8 cellular contexts compared by ENCODE assay signal in the genomic region with DNA sequence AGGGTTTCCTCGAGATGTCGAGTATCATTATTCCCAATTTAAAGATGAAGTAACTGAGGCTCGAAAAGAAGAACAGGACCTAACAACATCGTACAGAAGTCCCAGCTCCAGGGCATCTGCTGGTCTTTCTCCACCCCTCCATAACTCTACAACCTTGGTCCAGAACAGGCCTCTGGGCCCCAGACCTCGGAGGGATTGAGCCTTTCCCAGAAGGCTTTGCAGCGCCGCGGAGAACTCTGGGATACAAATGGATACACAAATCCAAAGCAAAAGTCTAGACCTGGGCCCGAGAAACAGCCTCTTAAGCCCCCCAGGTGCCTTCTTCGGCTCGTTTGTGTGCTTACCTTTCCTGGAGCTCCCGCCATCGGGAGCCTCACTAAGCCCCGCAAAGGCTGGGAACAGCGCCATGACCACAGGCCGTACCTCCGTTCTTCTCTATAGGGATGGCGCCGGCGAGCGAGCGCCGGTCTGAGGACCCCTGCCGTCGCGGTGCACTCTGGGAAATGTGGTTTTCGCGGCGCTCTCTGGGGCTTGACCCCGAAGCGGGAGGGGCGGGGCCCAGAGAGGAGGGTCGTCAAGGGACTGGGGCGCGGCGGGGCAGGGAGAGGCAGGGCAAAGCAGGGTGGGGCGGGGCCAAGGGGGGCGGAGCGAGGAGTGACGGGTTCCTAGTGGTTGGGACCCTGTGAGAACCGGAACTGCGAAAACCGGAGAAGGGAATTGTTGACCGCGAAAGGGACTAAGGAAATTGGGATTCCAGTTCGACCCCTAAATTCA.
DNase-seq lines count a peak whose midpoint lies in the region; ATAC-seq and TF ChIP-seq lines count a peak whose summit lies in the region.

A gene with protein sequence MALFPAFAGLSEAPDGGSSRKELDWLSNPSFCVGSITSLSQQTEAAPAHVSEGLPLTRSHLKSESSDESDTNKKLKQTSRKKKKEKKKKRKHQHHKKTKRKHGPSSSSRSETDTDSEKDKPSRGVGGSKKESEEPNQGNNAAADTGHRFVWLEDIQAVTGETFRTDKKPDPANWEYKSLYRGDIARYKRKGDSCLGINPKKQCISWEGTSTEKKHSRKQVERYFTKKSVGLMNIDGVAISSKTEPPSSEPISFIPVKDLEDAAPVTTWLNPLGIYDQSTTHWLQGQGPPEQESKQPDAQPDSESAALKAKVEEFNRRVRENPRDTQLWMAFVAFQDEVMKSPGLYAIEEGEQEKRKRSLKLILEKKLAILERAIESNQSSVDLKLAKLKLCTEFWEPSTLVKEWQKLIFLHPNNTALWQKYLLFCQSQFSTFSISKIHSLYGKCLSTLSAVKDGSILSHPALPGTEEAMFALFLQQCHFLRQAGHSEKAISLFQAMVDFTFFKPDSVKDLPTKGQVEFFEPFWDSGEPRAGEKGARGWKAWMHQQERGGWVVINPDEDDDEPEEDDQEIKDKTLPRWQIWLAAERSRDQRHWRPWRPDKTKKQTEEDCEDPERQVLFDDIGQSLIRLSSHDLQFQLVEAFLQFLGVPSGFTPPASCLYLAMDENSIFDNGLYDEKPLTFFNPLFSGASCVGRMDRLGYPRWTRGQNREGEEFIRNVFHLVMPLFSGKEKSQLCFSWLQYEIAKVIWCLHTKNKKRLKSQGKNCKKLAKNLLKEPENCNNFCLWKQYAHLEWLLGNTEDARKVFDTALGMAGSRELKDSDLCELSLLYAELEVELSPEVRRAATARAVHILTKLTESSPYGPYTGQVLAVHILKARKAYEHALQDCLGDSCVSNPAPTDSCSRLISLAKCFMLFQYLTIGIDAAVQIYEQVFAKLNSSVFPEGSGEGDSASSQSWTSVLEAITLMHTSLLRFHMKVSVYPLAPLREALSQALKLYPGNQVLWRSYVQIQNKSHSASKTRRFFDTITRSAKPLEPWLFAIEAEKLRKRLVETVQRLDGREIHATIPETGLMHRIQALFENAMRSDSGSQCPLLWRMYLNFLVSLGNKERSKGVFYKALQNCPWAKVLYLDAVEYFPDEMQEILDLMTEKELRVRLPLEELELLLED (minus strand): TSS at position 445 of the 774 bp plus-strand sequence. CDS start 37 bp downstream, at position 408.

- DNase-seq in AML-193 (lab: John Stamatoyannopoulos, UW) (peak; percentile 78 to 81), NCI-H446 treated with DMSO at 0.1 percent for 48 hours (lab: John Stamatoyannopoulos, UW) (peak; percentile 95), iris pigment epithelial cell (ENCODE audit: low read depth) (peak; percentile 97)
- DNase-seq in activated CD4-positive, CD25-positive, alpha-beta regulatory T cell treated with anti-CD3 and anti-CD28 coated beads, Interleukin-2, amount 50 U/mL, for 16 hours (ENCODE audit: low read depth, low spot score) = peak; percentile 80
- DNase-seq in central memory CD4-positive, alpha-beta T cell = peak; percentile 82
- peak; percentile 93 to 99 for DNase-seq in stimulated activated CD4-positive, alpha-beta T cell treated with anti-CD3 and anti-CD28 coated beads, Interleukin-12 subunit alpha, Interleukin-12 subunit beta, amount 100 ng/mL, for 24 hours (ENCODE audit: low read depth in 2 of 2)

- peak; percentile 87 for ATAC-seq in HG03378 (IDR thresholded peaks at IDR 0.05; ENCODE audit: unreplicated experiment)

- peak; percentile 78 for TF ChIP-seq POLR2A in GM19099 (IDR thresholded peaks at IDR 0.05; ENCODE audit: extremely low read depth, insufficient read length, low read depth)

Comparison
In these comparisons a context has a peak if more than half of its experiments do, and no peak if none do; other contexts are left out.
1. Peak in every context shown above with its lines: DNase-seq and ATAC-seq.